Comparison of ENCODE assay signal across 28 cellular contexts in genomic region chr12:70002912-70003255, GRCh38.
A peak's percentile ranks its signal among the peaks of the same experiment; 100 is the strongest.
DNase-seq lines count a peak whose midpoint lies in the region; ATAC-seq and TF ChIP-seq lines count a peak whose summit lies in the region.
"Had no signal": no experiment of that assay in that cellular context is flagged by ENCODE, and none has a peak within 500 bp of the region (broad histone marks: within the 10 kb centered on the region; RNA-seq: fewer than 3 reads in every experiment).

No MANE protein-coding gene starts in this region.

- H3T11ph ChIP-seq in H9 (ENCODE audit: low read length) = no peak overlapping the region

- H2BK20ac ChIP-seq in H9 (ENCODE audit: low read depth, low read length, poor library complexity, severe bottlenecking) = no peak overlapping the region

- H3K4me2 ChIP-seq in H9 (ENCODE audit: insufficient read depth, insufficient read length, low read length) = no peak overlapping the region

- no peaks in the 10 kb centered on the region; a peak in 2 of 7 replicates for H3K36me3 Mint-ChIP-seq in H9 (ENCODE audit: insufficient read depth in 1 of 3, low read depth in 3 of 3)
- no peaks in the 10 kb centered on the region for H3K36me3 Mint-ChIP-seq in WTC11
- H3K36me3 Mint-ChIP-seq: T-cell had no signal

- CTCF ChIA-PET in WTC11 (lab: Charles Lee) = no interaction called here

- H3K4me1 ChIP-seq in H9 (ENCODE audit: insufficient read depth, low read length) = no peaks in the 10 kb centered on the region
- H3K4me1 ChIP-seq in right cardiac atrium (ENCODE audit: control insufficient read depth, insufficient read depth, low read length) = peaks cover 3% of the 10 kb centered on the region
- H3K4me1 ChIP-seq: adrenal gland, prostate gland, spleen had no signal

- H3K27me3 Mint-ChIP-seq in H9 (ENCODE audit: low read depth) = no peaks in the 10 kb centered on the region; the same call in 1 of the 2 replicates
- no peaks in the 10 kb centered on the region for H3K27me3 Mint-ChIP-seq in WTC11 (ENCODE audit: low read depth)

- H2AK5ac ChIP-seq in H9 (ENCODE audit: insufficient read length, low read length) = no peak overlapping the region

- no peaks in the 10 kb centered on the region for H3K9me3 ChIP-seq in H9 (ENCODE audit: control insufficient read depth, low read depth, low read length)
- H3K9me3 ChIP-seq in right cardiac atrium (ENCODE audit: control insufficient read depth, low read length) = no peaks in the 10 kb centered on the region
- H3K9me3 ChIP-seq: adrenal gland, neutrophil, prostate gland had no signal

- H3K4me3 Mint-ChIP-seq in H9 = no peak overlapping the region
- no peak overlapping the region for H3K4me3 Mint-ChIP-seq in WTC11
- H3K4me3 Mint-ChIP-seq: activated T-cell treated with anti-CD3 and anti-CD28 coated beads, Interleukin-2, amount 50 U/mL, for 4 hours; stimulated activated naive CD8-positive, alpha-beta T cell treated with anti-CD3 and anti-CD28 coated beads, Interleukin-15, amount 100 ng/mL, for 72 hours; T-cell had no signal

- H3K56ac ChIP-seq in H9 (ENCODE audit: insufficient read length, low read depth, low read length) = no peak overlapping the region

- H3K27me3 ChIP-seq in H9 (ENCODE audit: insufficient read depth, low read length) = no peaks in the 10 kb centered on the region
- no peaks in the 10 kb centered on the region for H3K27me3 ChIP-seq in right cardiac atrium (ENCODE audit: control insufficient read depth, insufficient read depth)
- H3K27me3 ChIP-seq: adrenal gland, brain microvascular endothelial cell, neutrophil had no signal

- DNase-seq in H9 (no peak), WTC11 (ENCODE audit: low spot score) (no peak), right cardiac atrium (no peak), sciatic nerve (ENCODE audit: low spot score) (no peak), NOMO-1 treated with DMSO at 0.1 percent for 48 hours (lab: John Stamatoyannopoulos, UW; ENCODE audit: unreplicated experiment) (no peak)
- no peak for DNase-seq in stimulated activated naive CD4-positive, alpha-beta T cell treated with Interleukin-2 at 50 U/mL for 16 hours (lab: John Stamatoyannopoulos, UW)
- DNase-seq: activated naive CD4-positive, alpha-beta T cell; activated T-cell treated with anti-CD3 and anti-CD28 coated beads, Interleukin-2, amount 50 U/mL, for 4 hours; adrenal gland; brain microvascular endothelial cell; C1 segment of cervical spinal cord; Calu3; kidney glomerular epithelial cell; NCI-H1694 treated with DMSO at 0.1 percent for 48 hours; NCI-H2171 treated with DMSO at 0.1 percent for 48 hours; NCI-H748 treated with DMSO at 0.1 percent for 48 hours; PC-3; SIG-M5; spleen; stimulated activated CD4-positive, alpha-beta T cell treated with anti-CD3 and anti-CD28 coated beads, Interleukin-4, amount 100 ng/mL, for 4 hours; stimulated activated naive CD8-positive, alpha-beta T cell treated with anti-CD3 and anti-CD28 coated beads, Interleukin-15, amount 100 ng/mL, for 72 hours; T-cell had no signal

- H3K27ac Mint-ChIP-seq in H9 (no peak overlapping the region), WTC11 (no peak overlapping the region)
- H3K27ac Mint-ChIP-seq: stimulated activated naive CD8-positive, alpha-beta T cell treated with anti-CD3 and anti-CD28 coated beads, Interleukin-15, amount 100 ng/mL, for 72 hours; T-cell had no signal

- no peak overlapping the region for H2BK15ac ChIP-seq in H9 (ENCODE audit: low read depth, low read length)

- no peaks in the 10 kb centered on the region; a peak in 1 of 4 replicates for H3K4me1 Mint-ChIP-seq in H9
- H3K4me1 Mint-ChIP-seq in WTC11 = peaks cover 15% of the 10 kb centered on the region; the same call in 1 of the 2 replicates
- H3K4me1 Mint-ChIP-seq: stimulated activated naive CD8-positive, alpha-beta T cell treated with anti-CD3 and anti-CD28 coated beads, Interleukin-15, amount 100 ng/mL, for 72 hours; T-cell had no signal

- H3K79me1 ChIP-seq in H9 (ENCODE audit: insufficient read depth, low read depth, low read length, poor library complexity, severe bottlenecking) = no peaks in the 10 kb centered on the region

- H4K20me1 ChIP-seq in H9 (ENCODE audit: control insufficient read depth, insufficient read depth, insufficient read length) = no peaks in the 10 kb centered on the region

- H4K91ac ChIP-seq in H9 (ENCODE audit: insufficient read length, low read depth, low read length) = no peak overlapping the region

- no peak overlapping the region for H4K5ac ChIP-seq in H9 (ENCODE audit: insufficient read length, low read depth, low read length)

- no peak overlapping the region for H2BK12ac ChIP-seq in H9 (ENCODE audit: insufficient read length, low read depth, low read length)

- no peak overlapping the region for H4K8ac ChIP-seq in H9 (replicated peaks; ENCODE audit: insufficient read length, low read depth, low read length)

- POLR2A ChIA-PET in WTC11 (lab: Charles Lee) = no interaction called here

- H3K27ac ChIP-seq in H9 (ENCODE audit: insufficient read length, low read depth, low read length) (no peak overlapping the region), right cardiac atrium (ENCODE audit: low read length) (no peak overlapping the region)
- H3K27ac ChIP-seq: adrenal gland, brain microvascular endothelial cell, neutrophil, prostate gland, spleen had no signal

- H3K14ac ChIP-seq in H9 (ENCODE audit: insufficient read depth, low read length) = peak overlapping the region; percentile 25; the same call in 1 of the 2 replicates

- no peak overlapping the region for H2BK5ac ChIP-seq in H9 (ENCODE audit: insufficient read length, low read length)

- H3K4me3 ChIP-seq in right cardiac atrium (ENCODE audit: low read length) = no peak overlapping the region
- H3K4me3 ChIP-seq: adrenal gland, coronary artery, K562, prostate gland, spleen had no signal

- no peak overlapping the region for H2AFZ ChIP-seq in H9 (ENCODE audit: low read length)

- H3K23me2 ChIP-seq in H9 (ENCODE audit: insufficient read length, low read depth, low read length, poor library complexity, severe bottlenecking) = no peaks in the 10 kb centered on the region

- H2BK120ac ChIP-seq in H9 (ENCODE audit: low read depth, low read length, poor library complexity, severe bottlenecking) = no peak overlapping the region

- H3K18ac ChIP-seq in H9 (ENCODE audit: insufficient read length, low read depth, low read length) = no peak overlapping the region

- no peak overlapping the region for H3K4ac ChIP-seq in H9 (ENCODE audit: low read depth, low read length)

- no peaks in the 10 kb centered on the region for H3K79me2 ChIP-seq in H9 (ENCODE audit: insufficient read depth, low read length)

- WGBS in H9 (ENCODE audit: extremely low coverage, insufficient read length, low lambda C conversion rate) = no CpG with 5 or more reads among the region's 6 CpGs
- WGBS in right cardiac atrium = 65% methylated on average over 6 of the region's 6 CpGs

- no peak overlapping the region for H3K9ac ChIP-seq in H9 (ENCODE audit: extremely low read depth, insufficient read length, low read length)

- no peaks in the 10 kb centered on the region; a peak in 1 of 5 replicates for H3K9me3 Mint-ChIP-seq in H9
- peaks cover 3% of the 10 kb centered on the region for H3K9me3 Mint-ChIP-seq in WTC11

- intact Hi-C loops in right cardiac atrium (cut with DNase I) = no loop called here
- intact Hi-C loops in sciatic nerve (cut with DNase I) = no loop called here

- ATAC-seq in WTC11 (peak; percentile 52), right cardiac atrium (peak; percentile 32 to 48), sciatic nerve (peak; percentile 51), HG03095 (IDR thresholded peaks at IDR 0.05; ENCODE audit: unreplicated experiment) (no peak), GM21423 (IDR thresholded peaks at IDR 0.05; ENCODE audit: unreplicated experiment) (no peak)
- ATAC-seq: activated T-cell treated with anti-CD3 and anti-CD28 coated beads, Interleukin-2, amount 50 U/mL, for 4 hours; K562; PC-3; stimulated activated naive CD8-positive, alpha-beta T cell treated with anti-CD3 and anti-CD28 coated beads, Interleukin-15, amount 100 ng/mL, for 72 hours; T-cell had no signal

- TF ChIP-seq CTCF in H9 (conservative IDR thresholded peaks at IDR 0.05) (no peak), WTC11 (IDR thresholded peaks at IDR 0.05) (no peak)

- H3K23ac ChIP-seq in H9 (ENCODE audit: insufficient read length, low read depth, low read length) = no peak overlapping the region

TF ChIP-seq in WTC11, 78 proteins besides CTCF, POLR2A, EP300 and RAD21:
- TF ChIP-seq ZNF416 (CRISPR knock-in tag; IDR thresholded peaks at IDR 0.05) (no peak), NFYB (CRISPR knock-in tag; conservative IDR thresholded peaks at IDR 0.05; ENCODE audit: low read depth) (no peak), ZBTB43 (CRISPR knock-in tag; IDR thresholded peaks at IDR 0.05) (no peak)

Comparison
In these comparisons a context has a peak if more than half of its experiments do, and no peak if none do; other contexts are left out.
1. ATAC-seq: peak in WTC11 (single experiment), right cardiac atrium (2 of 2) and sciatic nerve (single experiment); none in HG03095 (single experiment) and GM21423 (single experiment).